ENCODE assay signal across 1 cellular context in the genomic region with DNA sequence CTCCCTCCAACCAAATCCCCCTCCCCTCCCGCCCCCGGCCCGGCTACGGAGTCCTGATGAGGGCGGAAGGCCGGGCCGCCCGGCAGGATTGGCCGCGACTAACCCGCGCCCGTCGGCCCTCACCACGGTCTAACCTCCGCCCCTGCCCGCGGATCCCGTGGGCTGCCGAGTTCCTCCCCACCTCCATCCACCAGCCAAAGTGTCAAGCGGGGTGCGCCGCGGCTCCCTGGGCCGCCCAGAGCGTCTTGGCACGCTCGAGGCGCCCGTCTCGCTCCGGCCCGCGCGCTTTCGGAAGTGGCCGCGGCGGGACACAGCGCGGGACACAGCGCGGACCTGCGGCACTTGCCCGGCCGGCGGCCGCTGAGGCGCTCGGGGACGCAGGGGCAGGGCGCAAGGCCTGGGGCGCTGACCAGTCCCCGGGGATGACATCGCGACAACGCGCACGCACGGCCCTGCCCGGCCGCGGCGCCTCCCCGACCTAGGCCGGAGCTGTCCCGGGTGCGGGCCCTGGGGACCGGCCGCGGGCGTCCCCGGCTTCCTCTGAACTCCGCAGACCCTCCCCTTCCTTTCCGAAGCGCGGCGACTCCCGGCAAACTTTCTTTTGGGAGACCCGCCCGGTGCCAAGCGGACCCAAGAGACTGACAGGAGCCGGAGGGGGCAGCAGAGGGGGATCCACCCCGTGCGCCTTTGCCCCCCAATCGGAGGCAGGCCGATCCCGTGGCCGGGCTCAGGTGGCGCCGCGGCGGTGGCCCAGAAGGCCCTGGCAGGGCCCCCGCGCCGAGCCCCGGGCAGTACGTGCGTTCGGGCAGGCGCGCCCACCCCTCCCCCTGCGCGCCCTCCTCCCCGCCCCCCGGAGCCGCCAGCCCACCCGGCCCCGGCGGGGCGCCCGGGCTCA.
TF ChIP-seq lines count a peak whose summit lies in the region.

No MANE protein-coding gene starts in this region.

TF ChIP-seq in GM12878, 131 proteins besides CTCF, POLR2A, EP300 and RAD21 (continued from another document and continues in another):
- TF ChIP-seq, protein P1, sequence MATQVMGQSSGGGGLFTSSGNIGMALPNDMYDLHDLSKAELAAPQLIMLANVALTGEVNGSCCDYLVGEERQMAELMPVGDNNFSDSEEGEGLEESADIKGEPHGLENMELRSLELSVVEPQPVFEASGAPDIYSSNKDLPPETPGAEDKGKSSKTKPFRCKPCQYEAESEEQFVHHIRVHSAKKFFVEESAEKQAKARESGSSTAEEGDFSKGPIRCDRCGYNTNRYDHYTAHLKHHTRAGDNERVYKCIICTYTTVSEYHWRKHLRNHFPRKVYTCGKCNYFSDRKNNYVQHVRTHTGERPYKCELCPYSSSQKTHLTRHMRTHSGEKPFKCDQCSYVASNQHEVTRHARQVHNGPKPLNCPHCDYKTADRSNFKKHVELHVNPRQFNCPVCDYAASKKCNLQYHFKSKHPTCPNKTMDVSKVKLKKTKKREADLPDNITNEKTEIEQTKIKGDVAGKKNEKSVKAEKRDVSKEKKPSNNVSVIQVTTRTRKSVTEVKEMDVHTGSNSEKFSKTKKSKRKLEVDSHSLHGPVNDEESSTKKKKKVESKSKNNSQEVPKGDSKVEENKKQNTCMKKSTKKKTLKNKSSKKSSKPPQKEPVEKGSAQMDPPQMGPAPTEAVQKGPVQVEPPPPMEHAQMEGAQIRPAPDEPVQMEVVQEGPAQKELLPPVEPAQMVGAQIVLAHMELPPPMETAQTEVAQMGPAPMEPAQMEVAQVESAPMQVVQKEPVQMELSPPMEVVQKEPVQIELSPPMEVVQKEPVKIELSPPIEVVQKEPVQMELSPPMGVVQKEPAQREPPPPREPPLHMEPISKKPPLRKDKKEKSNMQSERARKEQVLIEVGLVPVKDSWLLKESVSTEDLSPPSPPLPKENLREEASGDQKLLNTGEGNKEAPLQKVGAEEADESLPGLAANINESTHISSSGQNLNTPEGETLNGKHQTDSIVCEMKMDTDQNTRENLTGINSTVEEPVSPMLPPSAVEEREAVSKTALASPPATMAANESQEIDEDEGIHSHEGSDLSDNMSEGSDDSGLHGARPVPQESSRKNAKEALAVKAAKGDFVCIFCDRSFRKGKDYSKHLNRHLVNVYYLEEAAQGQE (IDR thresholded peaks at IDR 0.05; ENCODE audit: low read depth, low read length) = no peak
- TF ChIP-seq JUNB (IDR thresholded peaks at IDR 0.05) (no peak), ZNF217 (IDR thresholded peaks at IDR 0.05) (peak; percentile 20; the same call in 1 of the 2 replicates), MEF2B (IDR thresholded peaks at IDR 0.05; ENCODE audit: partially characterized antibody, poor library complexity, severe bottlenecking) (peak; percentile 38), SPI1 (IDR thresholded peaks at IDR 0.05; ENCODE audit: borderline replicate concordance, insufficient read depth, low read depth, low read length) (no peak), MEF2A (IDR thresholded peaks at IDR 0.05; ENCODE audit: insufficient read depth, low read depth, low read length) (no peak), DPF2 (IDR thresholded peaks at IDR 0.05) (peak; percentile 61), ZNF207 (IDR thresholded peaks at IDR 0.05; ENCODE audit: borderline replicate concordance) (0 out of 2 replicates have a peak, but pooled peaks have one; percentile 45), CBX5 (IDR thresholded peaks at IDR 0.05; ENCODE audit: low read depth) (no peak), ZNF24 (IDR thresholded peaks at IDR 0.05) (no peak), ZBED1 (IDR thresholded peaks at IDR 0.05; ENCODE audit: borderline replicate concordance) (no peak), SRF (IDR thresholded peaks at IDR 0.05; ENCODE audit: low read depth in 2 of 2, low read length in 2 of 2) (no peak), TCF3 (IDR thresholded peaks at IDR 0.05; ENCODE audit: borderline replicate concordance, insufficient read depth, low read depth, low read length) (no peak), SMARCA5 (IDR thresholded peaks at IDR 0.05) (0 out of 2 replicates have a peak, but pooled peaks have one; percentile 32), SIN3A (IDR thresholded peaks at IDR 0.05; ENCODE audit: low read depth, low read length) (0 out of 2 replicates have a peak, but pooled peaks have one; percentile 55), GABPA (IDR thresholded peaks at IDR 0.05; ENCODE audit: low read depth) (no peak), IKZF1 (conservative IDR thresholded peaks at IDR 0.05) (peak; percentile 55), TCF7 (IDR thresholded peaks at IDR 0.05; ENCODE audit: borderline replicate concordance) (no peak), SREBF1 (IDR thresholded peaks at IDR 0.05; ENCODE audit: low read length) (no peak), HDAC2 (IDR thresholded peaks at IDR 0.05) (no peak), IKZF2 (IDR thresholded peaks at IDR 0.05) (no peak), ZNF274 (IDR thresholded peaks at IDR 0.05; ENCODE audit: insufficient read depth, insufficient read length) (no peak), NFIC (IDR thresholded peaks at IDR 0.05; ENCODE audit: low read depth, low read length) (no peak), GATAD2B (conservative IDR thresholded peaks at IDR 0.05; ENCODE audit: low read depth) (peak; percentile 82), FOS (IDR thresholded peaks at IDR 0.05; ENCODE audit: borderline replicate concordance, extremely low read depth, insufficient read length) (no peak)
- TF ChIP-seq, protein P2, sequence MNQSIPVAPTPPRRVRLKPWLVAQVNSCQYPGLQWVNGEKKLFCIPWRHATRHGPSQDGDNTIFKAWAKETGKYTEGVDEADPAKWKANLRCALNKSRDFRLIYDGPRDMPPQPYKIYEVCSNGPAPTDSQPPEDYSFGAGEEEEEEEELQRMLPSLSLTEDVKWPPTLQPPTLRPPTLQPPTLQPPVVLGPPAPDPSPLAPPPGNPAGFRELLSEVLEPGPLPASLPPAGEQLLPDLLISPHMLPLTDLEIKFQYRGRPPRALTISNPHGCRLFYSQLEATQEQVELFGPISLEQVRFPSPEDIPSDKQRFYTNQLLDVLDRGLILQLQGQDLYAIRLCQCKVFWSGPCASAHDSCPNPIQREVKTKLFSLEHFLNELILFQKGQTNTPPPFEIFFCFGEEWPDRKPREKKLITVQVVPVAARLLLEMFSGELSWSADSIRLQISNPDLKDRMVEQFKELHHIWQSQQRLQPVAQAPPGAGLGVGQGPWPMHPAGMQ (IDR thresholded peaks at IDR 0.05; ENCODE audit: borderline replicate concordance) = no peak
- TF ChIP-seq, protein P3, sequence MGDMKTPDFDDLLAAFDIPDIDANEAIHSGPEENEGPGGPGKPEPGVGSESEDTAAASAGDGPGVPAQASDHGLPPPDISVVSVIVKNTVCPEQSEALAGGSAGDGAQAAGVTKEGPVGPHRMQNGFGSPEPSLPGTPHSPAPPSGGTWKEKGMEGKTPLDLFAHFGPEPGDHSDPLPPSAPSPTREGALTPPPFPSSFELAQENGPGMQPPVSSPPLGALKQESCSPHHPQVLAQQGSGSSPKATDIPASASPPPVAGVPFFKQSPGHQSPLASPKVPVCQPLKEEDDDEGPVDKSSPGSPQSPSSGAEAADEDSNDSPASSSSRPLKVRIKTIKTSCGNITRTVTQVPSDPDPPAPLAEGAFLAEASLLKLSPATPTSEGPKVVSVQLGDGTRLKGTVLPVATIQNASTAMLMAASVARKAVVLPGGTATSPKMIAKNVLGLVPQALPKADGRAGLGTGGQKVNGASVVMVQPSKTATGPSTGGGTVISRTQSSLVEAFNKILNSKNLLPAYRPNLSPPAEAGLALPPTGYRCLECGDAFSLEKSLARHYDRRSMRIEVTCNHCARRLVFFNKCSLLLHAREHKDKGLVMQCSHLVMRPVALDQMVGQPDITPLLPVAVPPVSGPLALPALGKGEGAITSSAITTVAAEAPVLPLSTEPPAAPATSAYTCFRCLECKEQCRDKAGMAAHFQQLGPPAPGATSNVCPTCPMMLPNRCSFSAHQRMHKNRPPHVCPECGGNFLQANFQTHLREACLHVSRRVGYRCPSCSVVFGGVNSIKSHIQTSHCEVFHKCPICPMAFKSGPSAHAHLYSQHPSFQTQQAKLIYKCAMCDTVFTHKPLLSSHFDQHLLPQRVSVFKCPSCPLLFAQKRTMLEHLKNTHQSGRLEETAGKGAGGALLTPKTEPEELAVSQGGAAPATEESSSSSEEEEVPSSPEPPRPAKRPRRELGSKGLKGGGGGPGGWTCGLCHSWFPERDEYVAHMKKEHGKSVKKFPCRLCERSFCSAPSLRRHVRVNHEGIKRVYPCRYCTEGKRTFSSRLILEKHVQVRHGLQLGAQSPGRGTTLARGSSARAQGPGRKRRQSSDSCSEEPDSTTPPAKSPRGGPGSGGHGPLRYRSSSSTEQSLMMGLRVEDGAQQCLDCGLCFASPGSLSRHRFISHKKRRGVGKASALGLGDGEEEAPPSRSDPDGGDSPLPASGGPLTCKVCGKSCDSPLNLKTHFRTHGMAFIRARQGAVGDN (IDR thresholded peaks at IDR 0.05) = peak; percentile 42; the same call in 1 of the 2 replicates
- TF ChIP-seq, protein P4, sequence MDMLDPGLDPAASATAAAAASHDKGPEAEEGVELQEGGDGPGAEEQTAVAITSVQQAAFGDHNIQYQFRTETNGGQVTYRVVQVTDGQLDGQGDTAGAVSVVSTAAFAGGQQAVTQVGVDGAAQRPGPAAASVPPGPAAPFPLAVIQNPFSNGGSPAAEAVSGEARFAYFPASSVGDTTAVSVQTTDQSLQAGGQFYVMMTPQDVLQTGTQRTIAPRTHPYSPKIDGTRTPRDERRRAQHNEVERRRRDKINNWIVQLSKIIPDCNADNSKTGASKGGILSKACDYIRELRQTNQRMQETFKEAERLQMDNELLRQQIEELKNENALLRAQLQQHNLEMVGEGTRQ (IDR thresholded peaks at IDR 0.05; ENCODE audit: borderline replicate concordance, low read depth, low read length) = no peak
- TF ChIP-seq, protein P5, sequence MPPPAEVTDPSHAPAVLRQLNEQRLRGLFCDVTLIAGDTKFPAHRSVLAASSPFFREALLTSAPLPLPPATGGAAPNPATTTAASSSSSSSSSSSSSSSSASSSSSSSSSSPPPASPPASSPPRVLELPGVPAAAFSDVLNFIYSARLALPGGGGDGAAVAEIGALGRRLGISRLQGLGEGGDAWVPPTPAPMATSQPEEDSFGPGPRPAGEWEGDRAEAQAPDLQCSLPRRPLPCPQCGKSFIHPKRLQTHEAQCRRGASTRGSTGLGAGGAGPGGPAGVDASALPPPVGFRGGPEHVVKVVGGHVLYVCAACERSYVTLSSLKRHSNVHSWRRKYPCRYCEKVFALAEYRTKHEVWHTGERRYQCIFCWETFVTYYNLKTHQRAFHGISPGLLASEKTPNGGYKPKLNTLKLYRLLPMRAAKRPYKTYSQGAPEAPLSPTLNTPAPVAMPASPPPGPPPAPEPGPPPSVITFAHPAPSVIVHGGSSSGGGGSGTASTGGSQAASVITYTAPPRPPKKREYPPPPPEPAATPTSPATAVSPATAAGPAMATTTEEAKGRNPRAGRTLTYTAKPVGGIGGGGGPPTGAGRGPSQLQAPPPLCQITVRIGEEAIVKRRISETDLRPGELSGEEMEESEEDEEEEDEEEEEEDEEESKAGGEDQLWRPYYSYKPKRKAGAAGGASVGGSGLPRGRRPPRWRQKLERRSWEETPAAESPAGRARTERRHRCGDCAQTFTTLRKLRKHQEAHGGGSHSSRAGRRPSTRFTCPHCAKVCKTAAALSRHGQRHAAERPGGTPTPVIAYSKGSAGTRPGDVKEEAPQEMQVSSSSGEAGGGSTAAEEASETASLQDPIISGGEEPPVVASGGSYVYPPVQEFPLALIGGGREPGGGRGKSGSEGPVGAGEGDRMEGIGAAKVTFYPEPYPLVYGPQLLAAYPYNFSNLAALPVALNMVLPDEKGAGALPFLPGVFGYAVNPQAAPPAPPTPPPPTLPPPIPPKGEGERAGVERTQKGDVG (CRISPR knock-in tag; IDR thresholded peaks at IDR 0.05) = no peak
- TF ChIP-seq, protein P6, sequence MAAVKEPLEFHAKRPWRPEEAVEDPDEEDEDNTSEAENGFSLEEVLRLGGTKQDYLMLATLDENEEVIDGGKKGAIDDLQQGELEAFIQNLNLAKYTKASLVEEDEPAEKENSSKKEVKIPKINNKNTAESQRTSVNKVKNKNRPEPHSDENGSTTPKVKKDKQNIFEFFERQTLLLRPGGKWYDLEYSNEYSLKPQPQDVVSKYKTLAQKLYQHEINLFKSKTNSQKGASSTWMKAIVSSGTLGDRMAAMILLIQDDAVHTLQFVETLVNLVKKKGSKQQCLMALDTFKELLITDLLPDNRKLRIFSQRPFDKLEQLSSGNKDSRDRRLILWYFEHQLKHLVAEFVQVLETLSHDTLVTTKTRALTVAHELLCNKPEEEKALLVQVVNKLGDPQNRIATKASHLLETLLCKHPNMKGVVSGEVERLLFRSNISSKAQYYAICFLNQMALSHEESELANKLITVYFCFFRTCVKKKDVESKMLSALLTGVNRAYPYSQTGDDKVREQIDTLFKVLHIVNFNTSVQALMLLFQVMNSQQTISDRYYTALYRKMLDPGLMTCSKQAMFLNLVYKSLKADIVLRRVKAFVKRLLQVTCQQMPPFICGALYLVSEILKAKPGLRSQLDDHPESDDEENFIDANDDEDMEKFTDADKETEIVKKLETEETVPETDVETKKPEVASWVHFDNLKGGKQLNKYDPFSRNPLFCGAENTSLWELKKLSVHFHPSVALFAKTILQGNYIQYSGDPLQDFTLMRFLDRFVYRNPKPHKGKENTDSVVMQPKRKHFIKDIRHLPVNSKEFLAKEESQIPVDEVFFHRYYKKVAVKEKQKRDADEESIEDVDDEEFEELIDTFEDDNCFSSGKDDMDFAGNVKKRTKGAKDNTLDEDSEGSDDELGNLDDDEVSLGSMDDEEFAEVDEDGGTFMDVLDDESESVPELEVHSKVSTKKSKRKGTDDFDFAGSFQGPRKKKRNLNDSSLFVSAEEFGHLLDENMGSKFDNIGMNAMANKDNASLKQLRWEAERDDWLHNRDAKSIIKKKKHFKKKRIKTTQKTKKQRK (IDR thresholded peaks at IDR 0.05; ENCODE audit: low read depth, low read length) = no peak
- TF ChIP-seq, protein P7, sequence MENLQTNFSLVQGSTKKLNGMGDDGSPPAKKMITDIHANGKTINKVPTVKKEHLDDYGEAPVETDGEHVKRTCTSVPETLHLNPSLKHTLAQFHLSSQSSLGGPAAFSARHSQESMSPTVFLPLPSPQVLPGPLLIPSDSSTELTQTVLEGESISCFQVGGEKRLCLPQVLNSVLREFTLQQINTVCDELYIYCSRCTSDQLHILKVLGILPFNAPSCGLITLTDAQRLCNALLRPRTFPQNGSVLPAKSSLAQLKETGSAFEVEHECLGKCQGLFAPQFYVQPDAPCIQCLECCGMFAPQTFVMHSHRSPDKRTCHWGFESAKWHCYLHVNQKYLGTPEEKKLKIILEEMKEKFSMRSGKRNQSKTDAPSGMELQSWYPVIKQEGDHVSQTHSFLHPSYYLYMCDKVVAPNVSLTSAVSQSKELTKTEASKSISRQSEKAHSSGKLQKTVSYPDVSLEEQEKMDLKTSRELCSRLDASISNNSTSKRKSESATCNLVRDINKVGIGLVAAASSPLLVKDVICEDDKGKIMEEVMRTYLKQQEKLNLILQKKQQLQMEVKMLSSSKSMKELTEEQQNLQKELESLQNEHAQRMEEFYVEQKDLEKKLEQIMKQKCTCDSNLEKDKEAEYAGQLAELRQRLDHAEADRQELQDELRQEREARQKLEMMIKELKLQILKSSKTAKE (IDR thresholded peaks at IDR 0.05; ENCODE audit: low read depth, poor library complexity, severe bottlenecking) = no peak
- TF ChIP-seq, protein P8, sequence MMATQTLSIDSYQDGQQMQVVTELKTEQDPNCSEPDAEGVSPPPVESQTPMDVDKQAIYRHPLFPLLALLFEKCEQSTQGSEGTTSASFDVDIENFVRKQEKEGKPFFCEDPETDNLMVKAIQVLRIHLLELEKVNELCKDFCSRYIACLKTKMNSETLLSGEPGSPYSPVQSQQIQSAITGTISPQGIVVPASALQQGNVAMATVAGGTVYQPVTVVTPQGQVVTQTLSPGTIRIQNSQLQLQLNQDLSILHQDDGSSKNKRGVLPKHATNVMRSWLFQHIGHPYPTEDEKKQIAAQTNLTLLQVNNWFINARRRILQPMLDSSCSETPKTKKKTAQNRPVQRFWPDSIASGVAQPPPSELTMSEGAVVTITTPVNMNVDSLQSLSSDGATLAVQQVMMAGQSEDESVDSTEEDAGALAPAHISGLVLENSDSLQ (IDR thresholded peaks at IDR 0.05) = 0 out of 2 replicates have a peak, but pooled peaks have one; percentile 25
